ENCODE assay signal across 9 cellular contexts in the genomic region with DNA sequence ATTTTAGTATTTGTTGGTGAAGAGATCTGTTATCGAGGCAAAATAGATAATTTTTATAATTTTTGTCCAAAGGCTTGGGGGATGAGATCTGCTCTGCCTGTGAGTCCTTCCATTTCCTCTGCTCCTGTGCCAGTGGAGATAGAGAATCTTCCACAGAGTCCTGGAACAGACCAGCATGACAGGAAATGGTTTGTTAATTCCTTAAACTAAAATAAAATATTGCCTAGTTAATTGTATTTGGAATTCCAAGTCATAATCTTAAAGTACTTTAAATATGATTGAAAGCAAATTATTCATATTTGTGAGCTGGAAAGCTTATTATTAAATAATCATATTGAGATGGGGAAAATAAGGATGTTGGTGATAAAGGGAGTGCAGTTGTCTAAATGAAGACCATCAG.
"Had no signal": no experiment of that assay in that cellular context is flagged by ENCODE, and none has a peak within 500 bp of the region (broad histone marks: within the 10 kb centered on the region; RNA-seq: fewer than 3 reads in every experiment).

No MANE protein-coding gene starts in this region.

- H3K27ac Mint-ChIP-seq: GM23338, H9, IgD-negative memory B cell had no signal

- FAIRE-seq: H1, H54, HepG2 had no signal

- DNase-seq: H9, HCEC 1CT, KBM-7 had no signal

- H3K27me3 Mint-ChIP-seq: IgD-negative memory B cell had no signal

- H2AFZ ChIP-seq: GM23338 had no signal

- H3K4me1 Mint-ChIP-seq: GM23338, H9, IgD-negative memory B cell had no signal

- ATAC-seq: GM23338, HepG2 had no signal

- H3K4me3 ChIP-seq: GM23338 had no signal

- H3K9ac ChIP-seq: KMS-11 had no signal

- H3K4me2 ChIP-seq: GM23338, KMS-11 had no signal

- H3K4me3 Mint-ChIP-seq: GM23338, H9, IgD-negative memory B cell had no signal

- H3K9me3 Mint-ChIP-seq: GM23338, H9, IgD-negative memory B cell had no signal
